Comparison of ENCODE assay signal across 17 cellular contexts in genomic region chr12:93727911-93728310, GRCh38.
"Had no signal": no experiment of that assay in that cellular context is flagged by ENCODE, and none has a peak within 500 bp of the region (broad histone marks: within the 10 kb centered on the region; RNA-seq: fewer than 3 reads in every experiment).

No MANE protein-coding gene starts in this region.

- H3K4me3 Mint-ChIP-seq: activated CD4-positive, alpha-beta T cell treated with anti-CD3 and anti-CD28 coated beads for 36 hours; activated CD8-positive, alpha-beta T cell treated with anti-CD3 and anti-CD28 coated beads for 36 hours; activated naive CD4-positive, alpha-beta T cell treated with anti-CD3 and anti-CD28 coated beads, Interleukin-2, amount 50 U/mL, for 24 hours; memory B cell; natural killer cell; T-helper 17 cell had no signal

- ATAC-seq: activated CD4-positive, alpha-beta T cell treated with anti-CD3 and anti-CD28 coated beads for 36 hours; activated CD8-positive, alpha-beta T cell treated with anti-CD3 and anti-CD28 coated beads for 36 hours; natural killer cell; T-helper 17 cell had no signal

- H3K27ac Mint-ChIP-seq: activated CD4-positive, alpha-beta T cell treated with anti-CD3 and anti-CD28 coated beads for 36 hours; activated CD8-positive, alpha-beta T cell treated with anti-CD3 and anti-CD28 coated beads for 36 hours; activated naive CD4-positive, alpha-beta T cell treated with anti-CD3 and anti-CD28 coated beads, Interleukin-2, amount 50 U/mL, for 24 hours; memory B cell; natural killer cell; T-helper 17 cell had no signal

- H3K36me3 Mint-ChIP-seq: activated naive CD4-positive, alpha-beta T cell treated with anti-CD3 and anti-CD28 coated beads, Interleukin-2, amount 50 U/mL, for 24 hours; natural killer cell had no signal

- H3K27ac ChIP-seq: colonic mucosa, thyroid gland had no signal

- H3K27me3 Mint-ChIP-seq: activated CD4-positive, alpha-beta T cell treated with anti-CD3 and anti-CD28 coated beads for 36 hours; activated CD8-positive, alpha-beta T cell treated with anti-CD3 and anti-CD28 coated beads for 36 hours; activated naive CD4-positive, alpha-beta T cell treated with anti-CD3 and anti-CD28 coated beads, Interleukin-2, amount 50 U/mL, for 24 hours; memory B cell; T-helper 17 cell had no signal

- H3K27me3 ChIP-seq: colonic mucosa, esophagus squamous epithelium, thyroid gland had no signal

- H3K9me3 Mint-ChIP-seq: activated CD8-positive, alpha-beta T cell treated with anti-CD3 and anti-CD28 coated beads for 36 hours; activated naive CD4-positive, alpha-beta T cell treated with anti-CD3 and anti-CD28 coated beads, Interleukin-2, amount 50 U/mL, for 24 hours; natural killer cell had no signal

- DNase-seq: activated CD4-positive, alpha-beta T cell treated with anti-CD3 and anti-CD28 coated beads for 36 hours; activated CD8-positive, alpha-beta memory T cell treated with anti-CD3 and anti-CD28 coated beads, Interleukin-2, amount 50 U/mL, for 4 hours; activated CD8-positive, alpha-beta T cell treated with anti-CD3 and anti-CD28 coated beads for 36 hours; activated effector memory CD4-positive, alpha-beta T cell treated with anti-CD3 and anti-CD28 coated beads, Interleukin-2, amount 50 U/mL, for 16 hours; activated T-cell treated with anti-CD3 and anti-CD28 coated beads, Interleukin-2, amount 50 U/mL, for 48 hours; caudate nucleus; colonic mucosa; esophagus squamous epithelium; glutamatergic neuron; natural killer cell; stimulated activated CD4-positive, alpha-beta T cell treated with anti-CD3 and anti-CD28 coated beads, Interleukin-12 subunit alpha, Interleukin-12 subunit beta, amount 100 ng/mL, for 4 hours; stimulated activated CD4-positive, alpha-beta T cell treated with anti-CD3 and anti-CD28 coated beads, Interleukin-2, amount 100 ng/mL, for 24 hours; T-helper 17 cell; thyroid gland had no signal

- H3K9me3 ChIP-seq: colonic mucosa, thyroid gland had no signal

- H3K4me3 ChIP-seq: colonic mucosa, esophagus squamous epithelium, thyroid gland had no signal

- H3K4me1 Mint-ChIP-seq: activated CD4-positive, alpha-beta T cell treated with anti-CD3 and anti-CD28 coated beads for 36 hours had no signal

- FAIRE-seq: urothelium cell line had no signal

- H3K36me3 ChIP-seq: colonic mucosa, esophagus squamous epithelium, thyroid gland had no signal

- H3K4me1 ChIP-seq: colonic mucosa had no signal
